ENCODE assay signal across 27 cellular contexts in genomic region chr7:26625286-26625685, GRCh38.
"Had no signal": no experiment of that assay in that cellular context is flagged by ENCODE, and none has a peak within 500 bp of the region (broad histone marks: within the 10 kb centered on the region; RNA-seq: fewer than 3 reads in every experiment).

No MANE protein-coding gene starts in this region.

- DNase-seq: activated CD4-positive, alpha-beta memory T cell treated with anti-CD3 and anti-CD28 coated beads for 36 hours; activated CD4-positive, alpha-beta T cell treated with anti-CD3 and anti-CD28 coated beads for 36 hours; activated CD4-positive, alpha-beta T cell treated with anti-CD3 and anti-CD28 coated beads, Interleukin-2, amount 10 ng/mL, durations not matched to agents 24 days and 14 days; activated CD4-positive, CD25-positive, alpha-beta regulatory T cell; activated CD4-positive, CD25-positive, alpha-beta regulatory T cell treated with anti-CD3 and anti-CD28 coated beads, Interleukin-2, amount 50 U/mL, for 72 hours; activated CD8-positive, alpha-beta T cell treated with anti-CD3 and anti-CD28 coated beads, Interleukin-2, amount 10 ng/mL, durations not matched to agents 7 days and 5 days; activated effector memory CD4-positive, alpha-beta T cell treated with Interleukin-2 at 50 U/mL for 16 hours; activated gamma-delta T cell treated with Interleukin-2 at 50 U/mL for 16 hours; activated naive CD4-positive, alpha-beta T cell treated with anti-CD3 and anti-CD28 coated beads, Interleukin-2, amount 50 U/mL, for 16 hours; activated naive CD4-positive, alpha-beta T cell treated with Interleukin-2 at 50 U/mL for 16 hours; activated T-cell treated with anti-CD3 and anti-CD28 coated beads, Interleukin-2, amount 50 U/mL, for 4 hours; adrenal gland; amygdala; aorta; caudate nucleus; cerebellar nuclear complex; colonic mucosa; dorsolateral prefrontal cortex; effector CD4-positive, alpha-beta T cell; effector memory CD8-positive, alpha-beta T cell; erythroblast; foreskin keratinocyte; gastrocnemius medialis; T-helper 2 cell had no signal

- ATAC-seq: activated CD4-positive, alpha-beta T cell treated with anti-CD3 and anti-CD28 coated beads for 36 hours; activated CD8-positive, alpha-beta T cell treated with anti-CD3 and anti-CD28 coated beads, Interleukin-2, amount 10 ng/mL, durations not matched to agents 7 days and 5 days; activated T-cell treated with anti-CD3 and anti-CD28 coated beads, Interleukin-2, amount 50 U/mL, for 4 hours; activated T-helper 17 cell treated with anti-CD3 and anti-CD28 coated beads, Interleukin-2, amount 50 U/mL, for 72 hours; body of pancreas; effector memory CD8-positive, alpha-beta T cell; foreskin keratinocyte; gastrocnemius medialis had no signal

- H3K27ac ChIP-seq: adrenal gland, body of pancreas, colonic mucosa, dorsolateral prefrontal cortex, esophagus muscularis mucosa, foreskin keratinocyte, gastrocnemius medialis had no signal

- H3K9me3 ChIP-seq: adrenal gland, body of pancreas, colonic mucosa, esophagus muscularis mucosa, gastrocnemius medialis had no signal

- H3K4me1 ChIP-seq: adrenal gland, body of pancreas, colonic mucosa, esophagus muscularis mucosa, foreskin keratinocyte, gastrocnemius medialis had no signal

- H3K27me3 ChIP-seq: adrenal gland, body of pancreas, colonic mucosa, foreskin keratinocyte, gastrocnemius medialis had no signal

- H3K36me3 ChIP-seq: adrenal gland, colonic mucosa, esophagus muscularis mucosa, gastrocnemius medialis had no signal

- H3K4me3 ChIP-seq: adrenal gland, body of pancreas, colonic mucosa, dorsolateral prefrontal cortex, esophagus muscularis mucosa, gastrocnemius medialis had no signal
